Comparison of ENCODE assay signal across 10 cellular contexts in the genomic region with DNA sequence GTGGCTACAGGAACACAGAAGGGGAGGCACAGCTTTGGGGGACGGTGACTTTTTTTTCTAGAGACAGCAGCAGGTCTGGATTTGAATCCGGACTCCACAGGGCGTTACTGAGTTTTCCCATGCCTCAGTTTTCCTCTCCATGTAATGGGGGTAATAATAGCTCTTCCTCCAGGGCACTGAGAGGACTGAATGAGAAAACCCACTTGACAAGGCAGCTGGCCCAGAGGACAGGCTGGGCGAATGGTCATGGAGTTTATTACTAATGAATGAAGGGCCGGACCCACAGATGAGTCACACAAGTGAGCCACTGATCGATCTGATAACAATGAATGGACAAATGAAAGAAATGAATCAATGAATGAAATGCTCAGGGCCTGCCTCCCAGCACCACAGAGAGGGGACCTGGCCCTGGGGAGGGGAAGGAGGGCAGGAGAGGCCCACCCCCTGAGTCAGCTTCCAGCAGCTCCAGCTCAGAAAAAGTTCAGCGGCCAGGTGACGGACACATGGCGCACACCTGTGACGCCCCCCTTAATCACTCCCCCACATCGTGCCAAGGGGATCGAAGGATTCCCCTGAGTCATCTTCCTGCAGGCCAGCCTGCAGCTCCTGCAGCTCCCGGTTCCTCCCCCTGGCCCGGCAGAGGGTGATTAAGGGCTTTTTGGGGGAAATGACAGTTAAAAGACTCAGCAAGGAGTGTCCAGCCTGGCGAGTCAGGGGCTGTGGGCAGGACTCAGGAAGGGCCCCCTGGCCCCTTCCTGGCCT. TPM values are rescaled to one million over a fixed set of nuclear protein-coding genes. Genes with fewer than 3 reads are reported as not detected.
DNase-seq lines count a peak whose midpoint lies in the region; ATAC-seq, FAIRE-seq and TF ChIP-seq lines count a peak whose summit lies in the region.
"Had no signal": no experiment of that assay in that cellular context is flagged by ENCODE, and none has a peak within 500 bp of the region (broad histone marks: within the 10 kb centered on the region; RNA-seq: fewer than 3 reads in every experiment).

No MANE protein-coding gene starts in this region.

- H3K36me3 Mint-ChIP-seq in activated CD8-positive, alpha-beta T cell treated with anti-CD3 and anti-CD28 coated beads, Interleukin-2, amount 10 ng/mL, durations not matched to agents 7 days and 5 days (ENCODE audit: low read depth): no peaks in the 10 kb centered on the region
- no peaks in the 10 kb centered on the region for H3K36me3 Mint-ChIP-seq in activated CD8-positive, alpha-beta T cell treated with anti-CD3 and anti-CD28 coated beads for 36 hours (ENCODE audit: low read depth)

- H3K4me1 ChIP-seq in NT2/D1 (ENCODE audit: insufficient read depth, insufficient read length) (peaks cover 22% of the 10 kb centered on the region), small intestine (ENCODE audit: control insufficient read depth in 2 of 2, insufficient read depth in 1 of 2, low read depth in 1 of 2, low read length in 1 of 2) (peaks cover 0 to 2% of the 10 kb centered on the region in 2 donors)

- H3K36me3 ChIP-seq in NT2/D1 (ENCODE audit: insufficient read depth, insufficient read length, low read length): no peaks in the 10 kb centered on the region
- H3K36me3 ChIP-seq in small intestine (ENCODE audit: control insufficient read depth in 2 of 2, insufficient read depth in 2 of 2, low read length in 2 of 2): no peaks in the 10 kb centered on the region

- H3K4me1 Mint-ChIP-seq in activated CD8-positive, alpha-beta T cell treated with anti-CD3 and anti-CD28 coated beads, Interleukin-2, amount 10 ng/mL, durations not matched to agents 7 days and 5 days (ENCODE audit: low read depth): peaks cover 77% of the 10 kb centered on the region
- peaks cover 42% of the 10 kb centered on the region for H3K4me1 Mint-ChIP-seq in activated CD8-positive, alpha-beta T cell treated with anti-CD3 and anti-CD28 coated beads for 36 hours (ENCODE audit: low read depth)

- no peak for ATAC-seq in activated CD8-positive, alpha-beta T cell treated with anti-CD3 and anti-CD28 coated beads, Interleukin-2, amount 10 ng/mL, durations not matched to agents 7 days and 5 days
- ATAC-seq in activated CD8-positive, alpha-beta T cell treated with anti-CD3 and anti-CD28 coated beads for 36 hours: no peak
- ATAC-seq in GM21367 (IDR thresholded peaks at IDR 0.05; ENCODE audit: unreplicated experiment): no peak
- no peak for ATAC-seq in HG02623 (IDR thresholded peaks at IDR 0.05; ENCODE audit: unreplicated experiment)

- H3K9me3 ChIP-seq in NT2/D1 (ENCODE audit: insufficient read depth, low read length) (no peaks in the 10 kb centered on the region), small intestine (ENCODE audit: control insufficient read depth, low read depth) (no peaks in the 10 kb centered on the region)

- no peak overlapping the region for H3K27ac ChIP-seq in small intestine (ENCODE audit: low read depth in 1 of 2, low read length in 1 of 2)

- H3K4me3 ChIP-seq in NT2/D1 (ENCODE audit: insufficient read length, low read depth) (no peak overlapping the region), epithelial cell of proximal tubule (ENCODE audit: low read depth, low read length) (peak overlapping the region; percentile 27), small intestine (ENCODE audit: low read depth in 1 of 2, low read length in 2 of 2) (no peak overlapping the region)

- DNase-seq in activated CD8-positive, alpha-beta T cell treated with anti-CD3 and anti-CD28 coated beads, Interleukin-2, amount 10 ng/mL, durations not matched to agents 7 days and 5 days: no peak
- no peak for DNase-seq in activated CD8-positive, alpha-beta T cell treated with anti-CD3 and anti-CD28 coated beads for 36 hours
- DNase-seq in NT2/D1 (ENCODE audit: low read depth, low spot score) (peak; percentile 46), epithelial cell of proximal tubule (ENCODE audit: low read depth) (no peak), small intestine (peak; percentile 72), GM13976 (ENCODE audit: low spot score) (no peak)
- DNase-seq: activated T-cell treated with anti-CD3 and anti-CD28 coated beads, Interleukin-2, amount 50 U/mL, for 72 hours; CD4-positive, alpha-beta T cell had no signal

- H3K27ac Mint-ChIP-seq in activated CD8-positive, alpha-beta T cell treated with anti-CD3 and anti-CD28 coated beads, Interleukin-2, amount 10 ng/mL, durations not matched to agents 7 days and 5 days: peak overlapping the region; percentile 56
- H3K27ac Mint-ChIP-seq in activated CD8-positive, alpha-beta T cell treated with anti-CD3 and anti-CD28 coated beads for 36 hours: no peak overlapping the region
- H3K27ac Mint-ChIP-seq: activated T-cell treated with anti-CD3 and anti-CD28 coated beads, Interleukin-2, amount 50 U/mL, for 72 hours; CD4-positive, alpha-beta T cell had no signal

- H3K9me3 Mint-ChIP-seq in activated CD8-positive, alpha-beta T cell treated with anti-CD3 and anti-CD28 coated beads, Interleukin-2, amount 10 ng/mL, durations not matched to agents 7 days and 5 days (ENCODE audit: insufficient read depth): no peaks in the 10 kb centered on the region
- no peaks in the 10 kb centered on the region for H3K9me3 Mint-ChIP-seq in activated CD8-positive, alpha-beta T cell treated with anti-CD3 and anti-CD28 coated beads for 36 hours
- H3K9me3 Mint-ChIP-seq: activated T-cell treated with anti-CD3 and anti-CD28 coated beads, Interleukin-2, amount 50 U/mL, for 72 hours; CD4-positive, alpha-beta T cell had no signal

- POLR2A ChIA-PET in activated CD8-positive, alpha-beta T cell treated with anti-CD3 and anti-CD28 coated beads, Interleukin-2, amount 10 ng/mL, durations not matched to agents 7 days and 5 days (lab: Charles Lee): no interaction called here
- POLR2A ChIA-PET in activated CD8-positive, alpha-beta T cell treated with anti-CD3 and anti-CD28 coated beads for 36 hours (lab: Charles Lee): interaction anchor here (1.3 kb wide), 1 partner anchor 50 kb away, joined by 4 read pairs; no protein-coding TSS in a partner anchor

- H3K27me3 ChIP-seq in NT2/D1 (ENCODE audit: insufficient read depth, insufficient read length): no peaks in the 10 kb centered on the region
- H3K27me3 ChIP-seq in small intestine (ENCODE audit: control insufficient read depth in 2 of 2, insufficient read depth in 2 of 2, low read length in 2 of 2): no peaks in the 10 kb centered on the region

- TF ChIP-seq CTCF in activated CD8-positive, alpha-beta T cell treated with anti-CD3 and anti-CD28 coated beads for 36 hours (IDR thresholded peaks at IDR 0.05): no peak
- TF ChIP-seq CTCF in epithelial cell of proximal tubule (conservative IDR thresholded peaks at IDR 0.05; ENCODE audit: low read depth, low read length): no peak
- no peak for TF ChIP-seq CTCF in GM13976 (IDR thresholded peaks at IDR 0.05; ENCODE audit: borderline replicate concordance, control extremely low read depth, extremely low read depth, insufficient read depth, missing control alignments)

- CTCF ChIA-PET in activated CD8-positive, alpha-beta T cell treated with anti-CD3 and anti-CD28 coated beads, Interleukin-2, amount 10 ng/mL, durations not matched to agents 7 days and 5 days (lab: Charles Lee): interaction anchor here (1.3 to 1.6 kb wide), 2 partner anchors 16 to 95 kb away, joined by 3 to 4 read pairs; no protein-coding TSS in a partner anchor
- CTCF ChIA-PET in activated CD8-positive, alpha-beta T cell treated with anti-CD3 and anti-CD28 coated beads for 36 hours (lab: Charles Lee): no interaction called here

- 34 to 47% (median 44%) methylated on average over 15 of the region's 15 CpGs for WGBS in small intestine, 3 donors

- no peaks in the 10 kb centered on the region for H3K27me3 Mint-ChIP-seq in activated CD8-positive, alpha-beta T cell treated with anti-CD3 and anti-CD28 coated beads, Interleukin-2, amount 10 ng/mL, durations not matched to agents 7 days and 5 days (ENCODE audit: low read depth)
- H3K27me3 Mint-ChIP-seq in activated CD8-positive, alpha-beta T cell treated with anti-CD3 and anti-CD28 coated beads for 36 hours: peaks cover 1% of the 10 kb centered on the region
- H3K27me3 Mint-ChIP-seq: CD4-positive, alpha-beta T cell had no signal

- FAIRE-seq in small intestine (lab: Jason Lieb, UNC): no peak

- peak overlapping the region; percentile 36 for H3K9ac ChIP-seq in NT2/D1 (ENCODE audit: insufficient read length, low read depth)

- in situ Hi-C loops in GM13976 (cut with MboI; ENCODE audit: low sequenced_read_pairs, unreplicated experiment): no loop called here

- H3K4me3 Mint-ChIP-seq in activated CD8-positive, alpha-beta T cell treated with anti-CD3 and anti-CD28 coated beads, Interleukin-2, amount 10 ng/mL, durations not matched to agents 7 days and 5 days: no peak overlapping the region
- no peak overlapping the region for H3K4me3 Mint-ChIP-seq in activated CD8-positive, alpha-beta T cell treated with anti-CD3 and anti-CD28 coated beads for 36 hours
- H3K4me3 Mint-ChIP-seq: CD4-positive, alpha-beta T cell had no signal

- intact Hi-C loops in activated CD8-positive, alpha-beta T cell treated with anti-CD3 and anti-CD28 coated beads for 36 hours (cut with micrococcal nuclease): no loop called here

RNA-seq across cellular contexts. Expression of gene SOCS1, which starts 54.3 kb away (rescaled TPM):
- total RNA-seq in activated CD8-positive, alpha-beta T cell treated with anti-CD3 and anti-CD28 coated beads, Interleukin-2, amount 10 ng/mL, durations not matched to agents 7 days and 5 days: 100 to 1,000 TPM; 170 to 174 TPM
- 10 to 100 TPM; 75.7 to 75.8 TPM for total RNA-seq in activated CD8-positive, alpha-beta T cell treated with anti-CD3 and anti-CD28 coated beads for 36 hours
- total RNA-seq in epithelial cell of proximal tubule: 1.5 and 4.6 TPM in 2 replicates
- polyA plus RNA-seq in small intestine: 10 to 100 TPM in 1 of 3 donors, 1 to 10 TPM in 2; 3.5 to 15.0 (median 6.7) TPM

Comparison
In these comparisons a context has a peak if more than half of its experiments do, and no peak if none do; other contexts are left out.
1. DNase-seq: peak in NT2/D1 (single experiment) and small intestine (single experiment); none in activated CD8-positive, alpha-beta T cell treated with anti-CD3 and anti-CD28 coated beads, Interleukin-2, amount 10 ng/mL, durations not matched to agents 7 days and 5 days (single experiment), activated CD8-positive, alpha-beta T cell treated with anti-CD3 and anti-CD28 coated beads for 36 hours (single experiment), epithelial cell of proximal tubule (single experiment) and GM13976 (single experiment).
2. RNA of gene SOCS1, which starts 54.3 kb away (total RNA-seq): 170 to 174 TPM in activated CD8-positive, alpha-beta T cell treated with anti-CD3 and anti-CD28 coated beads, Interleukin-2, amount 10 ng/mL, durations not matched to agents 7 days and 5 days and 75.7 to 75.8 TPM in activated CD8-positive, alpha-beta T cell treated with anti-CD3 and anti-CD28 coated beads for 36 hours; 1.5 to 4.6 TPM in epithelial cell of proximal tubule; every median in the first group is over 10 times any median in the second.